ENCODE assay signal across 23 cellular contexts in the genomic region with DNA sequence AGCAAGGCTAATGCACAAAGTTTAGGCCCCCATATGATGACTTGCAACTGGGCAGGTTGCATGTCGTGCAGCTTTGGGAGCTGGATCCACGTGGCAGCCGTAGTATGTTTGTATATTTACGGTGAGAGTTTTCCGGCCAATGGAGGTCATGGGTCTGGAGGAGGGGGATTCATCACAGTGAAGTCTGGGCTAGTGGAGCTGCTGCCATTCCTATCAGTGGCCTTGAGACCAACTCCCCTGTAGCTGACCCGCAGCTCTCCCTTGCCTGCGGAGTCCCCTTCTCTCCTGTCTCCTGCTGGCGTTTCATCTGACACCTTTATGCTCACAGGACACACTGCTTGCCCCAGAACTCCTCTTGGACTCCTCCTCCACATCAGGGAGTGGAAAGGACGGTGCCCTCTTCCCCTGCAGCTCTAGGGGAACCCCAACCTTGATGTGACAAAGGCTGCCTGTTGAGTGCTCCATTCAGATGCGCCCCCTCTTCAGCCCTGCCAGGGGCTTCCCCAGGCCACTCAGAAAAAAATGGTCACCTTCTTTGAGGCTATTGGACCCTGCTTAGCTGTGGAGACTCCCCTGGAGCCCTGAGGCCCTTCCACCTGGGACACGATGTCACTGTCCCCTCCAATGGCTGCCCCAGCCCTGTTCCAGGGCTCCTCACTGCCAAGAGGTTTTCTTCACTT.
DNase-seq lines count a peak whose midpoint lies in the region; ATAC-seq and TF ChIP-seq lines count a peak whose summit lies in the region.
"Had no signal": no experiment of that assay in that cellular context is flagged by ENCODE, and none has a peak within 500 bp of the region (broad histone marks: within the 10 kb centered on the region; RNA-seq: fewer than 3 reads in every experiment).

No MANE protein-coding gene starts in this region.

- peak; percentile 48 for DNase-seq in activated effector memory CD4-positive, alpha-beta T cell treated with anti-CD3 and anti-CD28 coated beads, Interleukin-2, amount 50 U/mL, for 16 hours
- no peak for DNase-seq in activated effector memory CD4-positive, alpha-beta T cell treated with Interleukin-2 at 50 U/mL for 16 hours
- DNase-seq in chondrocyte (ENCODE audit: low spot score) (peak; percentile 49), spleen (peak; percentile 55), KBM-7 (no peak)
- DNase-seq in natural killer cell treated with Interleukin-12 subunit alpha and Interleukin-12 subunit beta and Interleukin-15 and Interleukin-18, amount 100 ng/mL, for 72 hours (ENCODE audit: low spot score) = peak; percentile 42
- no peak for DNase-seq in activated CD4-positive, CD25-positive, alpha-beta regulatory T cell (lab: John Stamatoyannopoulos, UW)
- DNase-seq: ACHN; CD4-positive, alpha-beta T cell; DMS53; Kasumi-1; MV-4-11; NCI-H1105; NCI-H1436 treated with DMSO at 0.1 percent for 48 hours; NCI-H187 treated with DMSO at 0.1 percent for 48 hours; NCI-H2107; NCI-H446; NCI-H524 treated with DMSO at 0.1 percent for 48 hours; NCI-H774 had no signal

- no peaks in the 10 kb centered on the region for H3K36me3 ChIP-seq in spleen
- H3K36me3 ChIP-seq: SJSA1 had no signal

- no peaks in the 10 kb centered on the region for H3K27me3 Mint-ChIP-seq in chondrocyte (ENCODE audit: low read depth)
- peaks cover 5 to 7% of the 10 kb centered on the region in 2 donors for H3K27me3 Mint-ChIP-seq in natural killer cell treated with Interleukin-12 subunit alpha and Interleukin-12 subunit beta and Interleukin-15 and Interleukin-18, amount 100 ng/mL, for 72 hours
- H3K27me3 Mint-ChIP-seq: CD4-positive, alpha-beta T cell had no signal

- TF ChIP-seq CTCF in chondrocyte (IDR thresholded peaks at IDR 0.05) (no peak), spleen (IDR thresholded peaks at IDR 0.05 in 8 of 11, conservative IDR thresholded peaks at IDR 0.05 in 3 of 11) (no peak)

- H3K27ac Mint-ChIP-seq in chondrocyte (ENCODE audit: unreplicated experiment) = no peak overlapping the region
- no peak overlapping the region for H3K27ac Mint-ChIP-seq in natural killer cell treated with Interleukin-12 subunit alpha and Interleukin-12 subunit beta and Interleukin-15 and Interleukin-18, amount 100 ng/mL, for 72 hours
- H3K27ac Mint-ChIP-seq: CD4-positive, alpha-beta T cell had no signal

- H3K4me1 Mint-ChIP-seq in chondrocyte (ENCODE audit: low read depth) = peaks cover 23% of the 10 kb centered on the region
- no peaks in the 10 kb centered on the region for H3K4me1 Mint-ChIP-seq in natural killer cell treated with Interleukin-12 subunit alpha and Interleukin-12 subunit beta and Interleukin-15 and Interleukin-18, amount 100 ng/mL, for 72 hours (ENCODE audit: low read depth in 2 of 2)

- H3K27me3 ChIP-seq in spleen (replicated peaks in 1 of 7) = no peaks in the 10 kb centered on the region
- H3K27me3 ChIP-seq: SJSA1 had no signal

- WGBS in spleen, 5 donors = 78 to 88% (median 83%) methylated on average over 6 to 11 of the region's 11 CpGs

- peaks cover 0 to 9% (median 0%) of the 10 kb centered on the region in 6 donors for H3K4me1 ChIP-seq in spleen

- no peak overlapping the region for H3K27ac ChIP-seq in spleen
- H3K27ac ChIP-seq: 22Rv1 had no signal

- H3K9me3 ChIP-seq in spleen = peaks cover 0 to 3% (median 0%) of the 10 kb centered on the region in 8 donors

- no peaks in the 10 kb centered on the region for H3K9me3 Mint-ChIP-seq in chondrocyte (ENCODE audit: low read depth)
- H3K9me3 Mint-ChIP-seq in natural killer cell treated with Interleukin-12 subunit alpha and Interleukin-12 subunit beta and Interleukin-15 and Interleukin-18, amount 100 ng/mL, for 72 hours = no peaks in the 10 kb centered on the region
- H3K9me3 Mint-ChIP-seq: CD4-positive, alpha-beta T cell had no signal

- ATAC-seq in natural killer cell treated with Interleukin-12 subunit alpha and Interleukin-12 subunit beta and Interleukin-15 and Interleukin-18, amount 100 ng/mL, for 72 hours = no peak
- ATAC-seq in GM21423 (IDR thresholded peaks at IDR 0.05; ENCODE audit: unreplicated experiment) = no peak
- ATAC-seq: Right ventricle myocardium inferior had no signal

- no peak overlapping the region for H3K4me3 Mint-ChIP-seq in chondrocyte (ENCODE audit: unreplicated experiment)
- H3K4me3 Mint-ChIP-seq in natural killer cell treated with Interleukin-12 subunit alpha and Interleukin-12 subunit beta and Interleukin-15 and Interleukin-18, amount 100 ng/mL, for 72 hours = no peak overlapping the region
- H3K4me3 Mint-ChIP-seq: CD4-positive, alpha-beta T cell had no signal

- peaks cover 1% of the 10 kb centered on the region for H3K36me3 Mint-ChIP-seq in chondrocyte (ENCODE audit: low read depth)
- no peaks in the 10 kb centered on the region for H3K36me3 Mint-ChIP-seq in natural killer cell treated with Interleukin-12 subunit alpha and Interleukin-12 subunit beta and Interleukin-15 and Interleukin-18, amount 100 ng/mL, for 72 hours

- no peak overlapping the region for H3K4me3 ChIP-seq in spleen
- H3K4me3 ChIP-seq: SJSA1 had no signal

- in situ Hi-C loops in KBM-7 (cut with MboI; ENCODE audit: low pct_unique_long_range_greater_than_20kb, low sequenced_read_pairs) = no loop called here

- no peak for TF ChIP-seq POLR2A in spleen (IDR thresholded peaks at IDR 0.05)

- intact Hi-C loops in spleen (cut with DNase I; ENCODE audit: low total_unique reads) = no loop called here

Comparison
In these comparisons a context has a peak if more than half of its experiments do, and no peak if none do; other contexts are left out.
1. DNase-seq: peak in activated effector memory CD4-positive, alpha-beta T cell treated with anti-CD3 and anti-CD28 coated beads, Interleukin-2, amount 50 U/mL, for 16 hours (single experiment), chondrocyte (single experiment), natural killer cell treated with Interleukin-12 subunit alpha and Interleukin-12 subunit beta and Interleukin-15 and Interleukin-18, amount 100 ng/mL, for 72 hours (single experiment) and spleen (single experiment); none in activated effector memory CD4-positive, alpha-beta T cell treated with Interleukin-2 at 50 U/mL for 16 hours (single experiment), activated CD4-positive, CD25-positive, alpha-beta regulatory T cell (0 of 4) and KBM-7 (single experiment).